ENCODE assay signal across 13 cellular contexts in genomic region chr12:57096748-57097553, GRCh38. TPM values are rescaled to one million over a fixed set of nuclear protein-coding genes. Genes with fewer than 3 reads are reported as not detected.
DNase-seq lines count a peak whose midpoint lies in the region; ATAC-seq and TF ChIP-seq lines count a peak whose summit lies in the region.
"Had no signal": no experiment of that assay in that cellular context is flagged by ENCODE, and none has a peak within 500 bp of the region (broad histone marks: within the 10 kb centered on the region; RNA-seq: fewer than 3 reads in every experiment).

No MANE protein-coding gene starts in this region.

- WGBS in esophagus squamous epithelium, 2 donors: 83 to 84% methylated on average over 6 of the region's 8 CpGs

- POLR2A ChIA-PET in activated CD4-positive, alpha-beta memory T cell treated with anti-CD3 and anti-CD28 coated beads for 36 hours (lab: Charles Lee): interaction anchor here (0.9 to 9.6 kb wide), 4 partner anchors 9 to 32 kb away, joined by 3 to 83 read pairs (median 4); partner anchors contain the start of gene STAT6
- POLR2A ChIA-PET in activated CD4-positive, alpha-beta memory T cell treated with anti-CD3 and anti-CD28 coated beads, Interleukin-2, amount 10 ng/mL, durations not matched to agents 7 days and 5 days (lab: Charles Lee): interaction anchor here (1.3 to 14.8 kb wide), 3 partner anchors 8 to 18 kb away, joined by 3 to 247 read pairs (median 33); partner anchors contain the start of genes NAB2, NEMP1 and STAT6

- peaks cover 49 to 100% (median 50%) of the 10 kb centered on the region in 3 donors for H3K4me1 ChIP-seq in esophagus squamous epithelium

- H3K27me3 ChIP-seq in esophagus squamous epithelium: no peaks in the 10 kb centered on the region
- H3K27me3 ChIP-seq: transverse colon had no signal

- H3K27ac ChIP-seq in esophagus squamous epithelium: peak overlapping the region; percentile 76 to 100 (median 98)

- ATAC-seq in SK-N-SH treated with all-trans-retinoic acid at 6 μM for 48 hours: peak; percentile 16; the same call in 2 of the 3 replicates
- ATAC-seq in stimulated activated effector memory CD8-positive, alpha-beta T cell treated with anti-CD3 and anti-CD28 coated beads, Interleukin-12 subunit alpha, Interleukin-12 subunit beta, amount 100 ng/mL, for 72 hours: no peak
- no peak for ATAC-seq in GM18870 (IDR thresholded peaks at IDR 0.05; ENCODE audit: unreplicated experiment)

- H3K4me1 Mint-ChIP-seq in activated CD4-positive, alpha-beta memory T cell treated with anti-CD3 and anti-CD28 coated beads for 36 hours (ENCODE audit: low read depth): peaks cover 41% of the 10 kb centered on the region
- peaks cover 35% of the 10 kb centered on the region for H3K4me1 Mint-ChIP-seq in activated CD4-positive, alpha-beta memory T cell treated with anti-CD3 and anti-CD28 coated beads, Interleukin-2, amount 10 ng/mL, durations not matched to agents 7 days and 5 days
- H3K4me1 Mint-ChIP-seq in stimulated activated effector memory CD8-positive, alpha-beta T cell treated with anti-CD3 and anti-CD28 coated beads, Interleukin-12 subunit alpha, Interleukin-12 subunit beta, amount 100 ng/mL, for 72 hours: peaks cover 66% of the 10 kb centered on the region

- no peak overlapping the region for H3K4me3 ChIP-seq in esophagus squamous epithelium
- H3K4me3 ChIP-seq: transverse colon had no signal

- H3K27me3 Mint-ChIP-seq in activated CD4-positive, alpha-beta memory T cell treated with anti-CD3 and anti-CD28 coated beads for 36 hours: no peaks in the 10 kb centered on the region
- H3K27me3 Mint-ChIP-seq in activated CD4-positive, alpha-beta memory T cell treated with anti-CD3 and anti-CD28 coated beads, Interleukin-2, amount 10 ng/mL, durations not matched to agents 7 days and 5 days: no peaks in the 10 kb centered on the region

- H3K36me3 ChIP-seq in esophagus squamous epithelium: peaks cover 26 to 94% (median 30%) of the 10 kb centered on the region in 3 donors

- intact Hi-C loops in activated CD4-positive, alpha-beta memory T cell treated with anti-CD3 and anti-CD28 coated beads for 36 hours (cut with micrococcal nuclease): no loop called here
- intact Hi-C loops in esophagus squamous epithelium (cut with DNase I): no loop called here

- H3K9me3 Mint-ChIP-seq in activated CD4-positive, alpha-beta memory T cell treated with anti-CD3 and anti-CD28 coated beads for 36 hours: no peaks in the 10 kb centered on the region
- H3K9me3 Mint-ChIP-seq in activated CD4-positive, alpha-beta memory T cell treated with anti-CD3 and anti-CD28 coated beads, Interleukin-2, amount 10 ng/mL, durations not matched to agents 7 days and 5 days: no peaks in the 10 kb centered on the region
- H3K9me3 Mint-ChIP-seq in stimulated activated effector memory CD8-positive, alpha-beta T cell treated with anti-CD3 and anti-CD28 coated beads, Interleukin-12 subunit alpha, Interleukin-12 subunit beta, amount 100 ng/mL, for 72 hours: no peaks in the 10 kb centered on the region

- TF ChIP-seq CTCF in esophagus squamous epithelium (IDR thresholded peaks at IDR 0.05): no peak

- TF ChIP-seq POLR2A in esophagus squamous epithelium (IDR thresholded peaks at IDR 0.05): no peak

- H3K36me3 Mint-ChIP-seq in activated CD4-positive, alpha-beta memory T cell treated with anti-CD3 and anti-CD28 coated beads for 36 hours: peaks cover 63% of the 10 kb centered on the region
- H3K36me3 Mint-ChIP-seq in activated CD4-positive, alpha-beta memory T cell treated with anti-CD3 and anti-CD28 coated beads, Interleukin-2, amount 10 ng/mL, durations not matched to agents 7 days and 5 days (ENCODE audit: low read depth): peaks cover 42% of the 10 kb centered on the region
- H3K36me3 Mint-ChIP-seq in stimulated activated effector memory CD8-positive, alpha-beta T cell treated with anti-CD3 and anti-CD28 coated beads, Interleukin-12 subunit alpha, Interleukin-12 subunit beta, amount 100 ng/mL, for 72 hours: peaks cover 100% of the 10 kb centered on the region

- no peak overlapping the region for H3K4me3 Mint-ChIP-seq in activated CD4-positive, alpha-beta memory T cell treated with anti-CD3 and anti-CD28 coated beads for 36 hours
- H3K4me3 Mint-ChIP-seq in activated CD4-positive, alpha-beta memory T cell treated with anti-CD3 and anti-CD28 coated beads, Interleukin-2, amount 10 ng/mL, durations not matched to agents 7 days and 5 days: no peak overlapping the region
- H3K4me3 Mint-ChIP-seq in stimulated activated effector memory CD8-positive, alpha-beta T cell treated with anti-CD3 and anti-CD28 coated beads, Interleukin-12 subunit alpha, Interleukin-12 subunit beta, amount 100 ng/mL, for 72 hours: no peak overlapping the region

- H3K9me3 ChIP-seq in esophagus squamous epithelium: no peaks in the 10 kb centered on the region
- H3K9me3 ChIP-seq: transverse colon had no signal

- CTCF ChIA-PET in activated CD4-positive, alpha-beta memory T cell treated with anti-CD3 and anti-CD28 coated beads for 36 hours (lab: Charles Lee): interaction anchor here (7.8 to 14.4 kb wide), 2 partner anchors 15 to 22 kb away, joined by 62 to 251 read pairs; partner anchors contain the start of genes NEMP1 and STAT6
- CTCF ChIA-PET in activated CD4-positive, alpha-beta memory T cell treated with anti-CD3 and anti-CD28 coated beads, Interleukin-2, amount 10 ng/mL, durations not matched to agents 7 days and 5 days (lab: Charles Lee): interaction anchor here (1.0 to 8.3 kb wide), 5 partner anchors 14 to 28 kb away, joined by 3 to 69 read pairs (median 4); partner anchors contain the start of genes NEMP1 and STAT6

- H3K27ac Mint-ChIP-seq in activated CD4-positive, alpha-beta memory T cell treated with anti-CD3 and anti-CD28 coated beads for 36 hours: peak overlapping the region; percentile 92
- no peak overlapping the region for H3K27ac Mint-ChIP-seq in activated CD4-positive, alpha-beta memory T cell treated with anti-CD3 and anti-CD28 coated beads, Interleukin-2, amount 10 ng/mL, durations not matched to agents 7 days and 5 days
- H3K27ac Mint-ChIP-seq in stimulated activated effector memory CD8-positive, alpha-beta T cell treated with anti-CD3 and anti-CD28 coated beads, Interleukin-12 subunit alpha, Interleukin-12 subunit beta, amount 100 ng/mL, for 72 hours: peak overlapping the region; percentile 94

- peak; percentile 8 for DNase-seq in activated CD4-positive, alpha-beta memory T cell treated with anti-CD3 and anti-CD28 coated beads for 36 hours
- DNase-seq in activated CD4-positive, alpha-beta memory T cell treated with anti-CD3 and anti-CD28 coated beads, Interleukin-2, amount 10 ng/mL, durations not matched to agents 7 days and 5 days: no peak
- DNase-seq in esophagus squamous epithelium (lab: John Stamatoyannopoulos, UW) (no peak), T-helper 9 cell (no peak), kidney glomerular epithelial cell (lab: John Stamatoyannopoulos, UW) (no peak)
- DNase-seq in stimulated activated effector memory CD8-positive, alpha-beta T cell treated with anti-CD3 and anti-CD28 coated beads, Interleukin-12 subunit alpha, Interleukin-12 subunit beta, amount 100 ng/mL, for 72 hours (ENCODE audit: low spot score in 2 of 2): no peak
- DNase-seq: activated CD4-positive, alpha-beta T cell treated with anti-CD3 and anti-CD28 coated beads for 4 hours; GOT3; Kasumi-1; transverse colon had no signal

TF ChIP-seq in SK-N-SH treated with all-trans-retinoic acid at 6 μM for 48 hours, 23 proteins besides CTCF, POLR2A, EP300 and RAD21 (continues in another document):
- TF ChIP-seq RARB (CRISPR knock-in tag; IDR thresholded peaks at IDR 0.05): no peak
- no peak for TF ChIP-seq ZNF70 (CRISPR knock-in tag; IDR thresholded peaks at IDR 0.05)
- TF ChIP-seq TCF4 (CRISPR knock-in tag; IDR thresholded peaks at IDR 0.05; ENCODE audit: borderline replicate concordance): no peak
- TF ChIP-seq ARNTL (CRISPR knock-in tag; IDR thresholded peaks at IDR 0.05; ENCODE audit: borderline replicate concordance, low read depth): no peak

RNA-seq across cellular contexts. Expression of gene NAB2, which starts 8.0 kb away (rescaled TPM):
- total RNA-seq in activated CD4-positive, alpha-beta memory T cell treated with anti-CD3 and anti-CD28 coated beads for 36 hours: 10 to 100 TPM; 39.6 to 41.6 TPM
- 1 to 10 TPM; 8.7 to 9.6 TPM for total RNA-seq in activated CD4-positive, alpha-beta memory T cell treated with anti-CD3 and anti-CD28 coated beads, Interleukin-2, amount 10 ng/mL, durations not matched to agents 7 days and 5 days
- 10 to 100 TPM in 3 of 4 donors, 1 to 10 TPM in 1; 9.1 to 25.2 (median 13.3) TPM for total RNA-seq in esophagus squamous epithelium

RNA-seq across cellular contexts. Expression of gene STAT6, which starts 14.2 kb away (rescaled TPM):
- 100 to 1,000 TPM; 209 to 218 TPM for total RNA-seq in activated CD4-positive, alpha-beta memory T cell treated with anti-CD3 and anti-CD28 coated beads for 36 hours
- 100 to 1,000 TPM; 127 to 128 TPM for total RNA-seq in activated CD4-positive, alpha-beta memory T cell treated with anti-CD3 and anti-CD28 coated beads, Interleukin-2, amount 10 ng/mL, durations not matched to agents 7 days and 5 days
- 100 to 1,000 TPM in 2 of 4 donors, 10 to 100 TPM in 2; 72.7 to 138 (median 102) TPM for total RNA-seq in esophagus squamous epithelium

RNA-seq across cellular contexts. Expression of gene NEMP1, which starts 18.4 kb away (rescaled TPM):
- total RNA-seq in activated CD4-positive, alpha-beta memory T cell treated with anti-CD3 and anti-CD28 coated beads for 36 hours: 10 to 100 TPM; 70.6 to 73.5 TPM
- 10 to 100 TPM; 51.7 to 59.2 TPM for total RNA-seq in activated CD4-positive, alpha-beta memory T cell treated with anti-CD3 and anti-CD28 coated beads, Interleukin-2, amount 10 ng/mL, durations not matched to agents 7 days and 5 days
- total RNA-seq in esophagus squamous epithelium: 1 to 10 TPM; 4.1 to 7.6 (median 6.7) TPM

RNA-seq across cellular contexts. Expression of gene LRP1, which starts 31.3 kb away (rescaled TPM):
- 1 to 10 TPM; 1.4 TPM for total RNA-seq in activated CD4-positive, alpha-beta memory T cell treated with anti-CD3 and anti-CD28 coated beads for 36 hours
- total RNA-seq in activated CD4-positive, alpha-beta memory T cell treated with anti-CD3 and anti-CD28 coated beads, Interleukin-2, amount 10 ng/mL, durations not matched to agents 7 days and 5 days: under 1 TPM; 0.60 to 0.86 TPM
- 100 to 1,000 TPM in 1 of 4 donors, 10 to 100 TPM in 3; 60.8 to 147 (median 81.9) TPM for total RNA-seq in esophagus squamous epithelium

RNA-seq across cellular contexts. Expression of gene MYO1A, which starts 47.0 kb away (rescaled TPM):
- total RNA-seq in activated CD4-positive, alpha-beta memory T cell treated with anti-CD3 and anti-CD28 coated beads for 36 hours: under 1 TPM; 0.61 to 0.97 TPM
- under 1 TPM; 0.28 to 0.65 TPM for total RNA-seq in activated CD4-positive, alpha-beta memory T cell treated with anti-CD3 and anti-CD28 coated beads, Interleukin-2, amount 10 ng/mL, durations not matched to agents 7 days and 5 days
- under 1 TPM in 2 of 4 donors, not detected in 2; 0.38 to 0.48 TPM for total RNA-seq in esophagus squamous epithelium
- total RNA-seq: NCI-H460 had no signal

Comparison
In these comparisons a context has a peak if more than half of its experiments do, and no peak if none do; other contexts are left out.
1. RNA of gene NEMP1, which starts 18.4 kb away (total RNA-seq): 70.6 to 73.5 TPM in activated CD4-positive, alpha-beta memory T cell treated with anti-CD3 and anti-CD28 coated beads for 36 hours and 51.7 to 59.2 TPM in activated CD4-positive, alpha-beta memory T cell treated with anti-CD3 and anti-CD28 coated beads, Interleukin-2, amount 10 ng/mL, durations not matched to agents 7 days and 5 days; 4.1 to 7.6 TPM in esophagus squamous epithelium; every median in the first group is over 4 times any median in the second.